In genomic region chr2:111493720-111494078, GRCh38 we compare ENCODE assay signal across 8 cellular contexts.
DNase-seq lines count a peak whose midpoint lies in the region; ATAC-seq and TF ChIP-seq lines count a peak whose summit lies in the region.
"Not testable (repeated sequence)": the region's sequence is repeated elsewhere in the genome, so short reads cannot be mapped to it uniquely, and the experiment has no call there.

No MANE protein-coding gene starts in this region.

- CTCF ChIA-PET in AG04449 (lab: Yijun Ruan, JAX): not testable (repeated sequence)

- not testable (repeated sequence) for H3K36me3 Mint-ChIP-seq in T-helper 17 cell (ENCODE audit: low read depth)

- DNase-seq in AG04449 (ENCODE audit: low read depth, low spot score); T-helper 17 cell; left cardiac atrium; sigmoid colon: not testable (repeated sequence)
- DNase-seq in HK-2 (ENCODE audit: unreplicated experiment) (peak; percentile 27), astrocyte of the spinal cord (ENCODE audit: low read depth, low spot score) (peak; percentile 39)

- in situ Hi-C loops in astrocyte of the spinal cord (cut with HindIII; ENCODE audit: low sequenced_read_pairs): not testable (repeated sequence)

- peak overlapping the region; percentile 49 to 78 (median 72) for H3K27ac ChIP-seq in sigmoid colon

- peak overlapping the region; percentile 62 for H3K4me3 ChIP-seq in AG04449 (ENCODE audit: low read depth, low read length)
- H3K4me3 ChIP-seq in astrocyte of the spinal cord (ENCODE audit: low read depth, low read length): peak overlapping the region; percentile 51
- H3K4me3 ChIP-seq in sigmoid colon: not testable (repeated sequence)

- not testable (repeated sequence) for TF ChIP-seq CTCF in AG04449 (IDR thresholded peaks at IDR 0.05; ENCODE audit: insufficient read depth, low read length, missing control alignments); astrocyte of the spinal cord (IDR thresholded peaks at IDR 0.05; ENCODE audit: low read depth, low read length); sigmoid colon (IDR thresholded peaks at IDR 0.05)

- POLR2A ChIA-PET in AG04449 (lab: Yijun Ruan, JAX): not testable (repeated sequence)

- intact Hi-C loops in left cardiac atrium (cut with DNase I); sigmoid colon (cut with DNase I): not testable (repeated sequence)

- not testable (repeated sequence) for TF ChIP-seq EP300 in sigmoid colon (IDR thresholded peaks at IDR 0.05)

- not testable (repeated sequence) for H3K36me3 ChIP-seq in sigmoid colon

- ATAC-seq in GM18873 (IDR thresholded peaks at IDR 0.05; ENCODE audit: low FRiP score, unreplicated experiment): peak; percentile 74
- ATAC-seq in HG02610 (IDR thresholded peaks at IDR 0.05; ENCODE audit: unreplicated experiment): peak; percentile 90
- peak; percentile 60 for ATAC-seq in T-helper 17 cell
- ATAC-seq in left cardiac atrium: peak; percentile 44 to 53

- TF ChIP-seq POLR2A in sigmoid colon (IDR thresholded peaks at IDR 0.05): not testable (repeated sequence)

- H3K4me1 ChIP-seq in sigmoid colon: peaks cover 0 to 11% (median 4%) of the 10 kb centered on the region in 4 donors

- WGBS in sigmoid colon, 2 donors: 22 to 70% methylated on average over 5 of the region's 5 CpGs

- H3K4me3 Mint-ChIP-seq in T-helper 17 cell: peak overlapping the region; percentile 60

- not testable (repeated sequence) for H3K4me1 Mint-ChIP-seq in T-helper 17 cell

- not testable (repeated sequence) for H3K9me3 ChIP-seq in T-helper 17 cell (ENCODE audit: control insufficient read depth, low read length, poor library complexity, severe bottlenecking); sigmoid colon

- peak overlapping the region; percentile 32 for H3K27ac Mint-ChIP-seq in T-helper 17 cell

- H3K27me3 Mint-ChIP-seq in T-helper 17 cell: not testable (repeated sequence)

- not testable (repeated sequence) for H3K27me3 ChIP-seq in sigmoid colon
